8 cellular contexts compared by ENCODE assay signal in the genomic region with DNA sequence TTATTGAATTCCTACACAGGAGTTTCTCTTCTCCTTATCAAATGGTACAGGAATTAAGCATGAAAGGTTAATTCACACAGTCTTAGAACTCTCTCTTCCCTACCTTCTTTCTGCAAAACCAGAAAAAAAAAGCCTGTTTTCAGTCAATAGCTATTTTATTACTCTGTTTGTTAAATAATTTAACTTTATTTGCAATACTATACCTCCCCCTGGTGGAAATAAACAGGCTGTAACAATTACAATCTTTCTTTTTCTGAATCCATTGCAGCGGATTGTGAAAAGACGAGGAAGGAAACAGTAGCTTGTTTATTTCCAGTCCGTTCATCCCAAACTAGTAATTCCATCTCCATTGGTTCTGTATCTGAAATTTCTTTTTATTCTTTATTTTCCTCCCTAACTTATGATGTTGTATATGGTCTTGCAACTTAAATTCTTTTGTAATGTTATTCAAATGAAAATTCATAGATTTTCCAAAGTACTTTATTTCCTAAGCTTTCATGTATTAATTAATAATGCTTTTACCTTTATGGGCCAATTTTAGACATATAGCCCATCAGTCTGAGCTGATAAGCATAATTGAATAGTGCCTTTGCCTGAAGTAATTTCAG.
DNase-seq lines count a peak whose midpoint lies in the region; ATAC-seq, FAIRE-seq and TF ChIP-seq lines count a peak whose summit lies in the region.

No MANE protein-coding gene starts in this region.

- H3K27me3 ChIP-seq in Panc1 (ENCODE audit: control insufficient read depth, insufficient read depth, low read length) = no peaks in the 10 kb centered on the region

- peak overlapping the region; percentile 25; the same call in 1 of the 2 replicates for H3K27ac ChIP-seq in Panc1 (ENCODE audit: low read length)

- no peak; the same call in 1 of the 2 replicates for ATAC-seq in Panc1
- no peak for ATAC-seq in HG03342 (IDR thresholded peaks at IDR 0.05; ENCODE audit: unreplicated experiment)

- H3K4me1 ChIP-seq in Panc1 (ENCODE audit: control insufficient read depth, insufficient read depth, low read length) = peaks cover 5% of the 10 kb centered on the region; the same call in 1 of the 2 replicates

- POLR2A ChIA-PET in Panc1 (lab: Charles Lee) = interaction anchor here (0.6 kb wide), 2 partner anchors 233 to 563 kb away, joined by 5 to 10 read pairs; no protein-coding TSS in a partner anchor

- DNase-seq in CD1c-positive myeloid dendritic cell (ENCODE audit: extremely low spot score) = peak; percentile 49
- DNase-seq in HTR-8/SVneo (ENCODE audit: insufficient read length, low spot score) = peak; percentile 33
- peak; percentile 25 for DNase-seq in Panc1 (ENCODE audit: low read depth, low spot score)
- peak; percentile 30 for DNase-seq in fibroblast of gingiva (ENCODE audit: low read depth)
- DNase-seq in renal cortical epithelial cell (ENCODE audit: low read depth) = peak; percentile 61
- no peak for DNase-seq in mesenteric fat pad (ENCODE audit: low spot score)
- no peak for DNase-seq in KG1 (lab: John Stamatoyannopoulos, UW)

- peak; percentile 71; the same call in 1 of the 2 replicates for TF ChIP-seq CTCF in Panc1 (IDR thresholded peaks at IDR 0.05)

- intact Hi-C loops in Panc1 (cut with micrococcal nuclease; ENCODE audit: unreplicated experiment) = loop anchor here (1.0 to 10.0 kb wide), 2 partner anchors 567 to 1142 kb away; no protein-coding TSS in a partner anchor

- H3K36me3 ChIP-seq in Panc1 (ENCODE audit: control insufficient read depth, insufficient read depth, low read length) = no peaks in the 10 kb centered on the region

- FAIRE-seq in HTR-8/SVneo (lab: Jason Lieb, UNC) = no peak

- H3K4me3 ChIP-seq in Panc1 (ENCODE audit: low read depth in 2 of 2, low read length in 2 of 2) = no peak overlapping the region

- CTCF ChIA-PET in Panc1 (lab: Charles Lee) = interaction anchor here (0.5 to 1.1 kb wide), 11 partner anchors 10 to 1259 kb away, joined by 3 to 6 read pairs (median 3); partner anchors contain the start of gene ARL4C

- in situ Hi-C loops in Panc1 (cut with HindIII; ENCODE audit: low pct_unique_long_range_greater_than_20kb, low sequenced_read_pairs) = loop anchor here (25.0 kb wide), 1 partner anchor 580 kb away; no protein-coding TSS in a partner anchor

- no TSS peak for BruUV-seq in Panc1 (replicated peaks; lab: Mats Ljungman, UMichigan)

- H3K9me3 ChIP-seq in Panc1 (ENCODE audit: control insufficient read depth, insufficient read depth, low read depth, low read length) = no peaks in the 10 kb centered on the region

Comparison
In these comparisons a context has a peak if more than half of its experiments do, and no peak if none do; other contexts are left out.
1. DNase-seq: peak in CD1c-positive myeloid dendritic cell (single experiment), HTR-8/SVneo (single experiment), Panc1 (single experiment), fibroblast of gingiva (single experiment) and renal cortical epithelial cell (single experiment); none in mesenteric fat pad (single experiment) and KG1 (single experiment).